Comparison of ENCODE assay signal across 29 cellular contexts in genomic region chr7:51065766-51066165, GRCh38.
"Had no signal": no experiment of that assay in that cellular context is flagged by ENCODE, and none has a peak within 500 bp of the region (broad histone marks: within the 10 kb centered on the region; RNA-seq: fewer than 3 reads in every experiment).

No MANE protein-coding gene starts in this region.

- H3K4me3 ChIP-seq: heart right ventricle, left lung, lower lobe of right lung, ovary, prostate gland, skin epidermis, stomach, thoracic aorta, tibial artery, upper lobe of right lung had no signal

- H3K4me3 Mint-ChIP-seq: natural killer cell; stimulated activated naive B cell treated with anti-CD40 and anti-IgM and Interleukin-4, amounts not matched to agents 10 μg/mL and 1 μg/mL and 100 μg/mL, for 72 hours had no signal

- H3K27ac Mint-ChIP-seq: natural killer cell; stimulated activated naive B cell treated with anti-CD40 and anti-IgM and Interleukin-4, amounts not matched to agents 10 μg/mL and 1 μg/mL and 100 μg/mL, for 72 hours had no signal

- H3K36me3 Mint-ChIP-seq: natural killer cell; stimulated activated naive B cell treated with anti-CD40 and anti-IgM and Interleukin-4, amounts not matched to agents 10 μg/mL and 1 μg/mL and 100 μg/mL, for 72 hours had no signal

- FAIRE-seq: keratinocyte, urothelium cell line had no signal

- H3K36me3 ChIP-seq: heart right ventricle, left lung, lower lobe of right lung, ovary, prostate gland, stomach, thoracic aorta, tibial artery, upper lobe of right lung had no signal

- H3K9me3 ChIP-seq: heart right ventricle, left lung, lower lobe of right lung, ovary, prostate gland, stomach, thoracic aorta, tibial artery, upper lobe of right lung had no signal

- H3K27me3 ChIP-seq: heart right ventricle, left lung, ovary, stomach, tibial artery, upper lobe of right lung had no signal

- ATAC-seq: heart right ventricle; left cardiac atrium; left lung; lower lobe of right lung; natural killer cell; right cardiac atrium; sciatic nerve; stimulated activated naive B cell treated with anti-CD40 and anti-IgM and Interleukin-4, amounts not matched to agents 10 μg/mL and 1 μg/mL and 100 μg/mL, for 72 hours; stimulated activated naive CD8-positive, alpha-beta T cell treated with anti-CD3 and anti-CD28 coated beads, Interleukin-15, Interleukin-2, amounts not matched to agents 100 U/mL and 50 U/mL, for 24 hours; upper lobe of right lung had no signal

- DNase-seq: heart right ventricle; hippocampal formation; kidney glomerular epithelial cell; left cardiac atrium; left lung; lower lobe of right lung; mammary epithelial cell; mesenchymal stem cell; natural killer cell; ovary; posterior cingulate gyrus; retina; right cardiac atrium; stimulated activated CD4-positive, alpha-beta T cell treated with anti-CD3 and anti-CD28 coated beads, Interleukin-12 subunit alpha, Interleukin-12 subunit beta, amount 100 ng/mL, for 4 hours; stimulated activated CD4-positive, alpha-beta T cell treated with anti-CD3 and anti-CD28 coated beads, Interleukin-15, amount 100 ng/mL, for 24 hours; stimulated activated CD4-positive, alpha-beta T cell treated with anti-CD3 and anti-CD28 coated beads, Interleukin-2, amount 100 ng/mL, for 24 hours; stimulated activated CD4-positive, alpha-beta T cell treated with anti-CD3 and anti-CD28 coated beads, Interleukin-4, amount 100 ng/mL, for 1 hour; stimulated activated naive B cell treated with anti-CD40 and anti-IgM and Interleukin-4, amounts not matched to agents 10 μg/mL and 1 μg/mL and 100 μg/mL, for 72 hours; stimulated activated naive CD8-positive, alpha-beta T cell treated with anti-CD3 and anti-CD28 coated beads, Interleukin-15, Interleukin-2, amounts not matched to agents 100 U/mL and 50 U/mL, for 24 hours; stomach; tibial artery; trophoblast cell; upper lobe of right lung had no signal

- H3K9me3 Mint-ChIP-seq: natural killer cell; stimulated activated naive B cell treated with anti-CD40 and anti-IgM and Interleukin-4, amounts not matched to agents 10 μg/mL and 1 μg/mL and 100 μg/mL, for 72 hours had no signal

- H3K27ac ChIP-seq: heart right ventricle, left lung, lower lobe of right lung, ovary, prostate gland, skin epidermis, thoracic aorta, tibial artery, upper lobe of right lung had no signal

- H3K27me3 Mint-ChIP-seq: stimulated activated naive B cell treated with anti-CD40 and anti-IgM and Interleukin-4, amounts not matched to agents 10 μg/mL and 1 μg/mL and 100 μg/mL, for 72 hours had no signal

- H3K4me1 Mint-ChIP-seq: natural killer cell had no signal
